ENCODE assay signal across 26 cellular contexts in genomic region chr12:50119387-50119786, GRCh38. TPM values are rescaled to one million over a fixed set of nuclear protein-coding genes. Genes with fewer than 3 reads are reported as not detected.
"Had no signal": no experiment of that assay in that cellular context is flagged by ENCODE, and none has a peak within 500 bp of the region (broad histone marks: within the 10 kb centered on the region; RNA-seq: fewer than 3 reads in every experiment).

No MANE protein-coding gene starts in this region.

- H3K9me3 Mint-ChIP-seq: activated CD4-positive, alpha-beta T cell treated with anti-CD3 and anti-CD28 coated beads, Interleukin-2, amount 10 ng/mL, durations not matched to agents 7 days and 5 days; activated naive CD8-positive, alpha-beta T cell treated with anti-CD3 and anti-CD28 coated beads, Interleukin-2, amount 10 ng/mL, durations not matched to agents 7 days and 5 days; activated T-cell treated with anti-CD3 and anti-CD28 coated beads, Interleukin-2, amount 50 U/mL, for 24 hours; activated T-helper 2 cell treated with anti-CD3 and anti-CD28 coated beads, Interferon-gamma antibody, Interleukin-2, Interleukin-4, amounts not matched to agents 10 μg/mL and 5 μg/mL and 100 μg/mL, durations not matched to agents 14 hours and 24 hours and 36 hours; dendritic cell treated with granulocyte-macrophage colony-stimulating factor and Interleukin-4, amounts not matched to agents 40 ng/mL and 50 ng/mL, for 4 days; neural crest cell; stimulated activated memory B cell treated with anti-CD40 and anti-IgM and Interleukin-4, amounts not matched to agents 10 μg/mL and 1 μg/mL and 100 μg/mL, for 72 hours had no signal

- H3K27me3 ChIP-seq: heart left ventricle, right lobe of liver, upper lobe of left lung had no signal

- H3K4me3 ChIP-seq: heart left ventricle, lower lobe of right lung, right lobe of liver, smooth muscle cell, thoracic aorta, upper lobe of left lung had no signal

- H3K9me3 ChIP-seq: heart left ventricle, lower lobe of right lung, right lobe of liver, thoracic aorta, upper lobe of left lung had no signal

- H3K27me3 Mint-ChIP-seq: activated CD4-positive, alpha-beta T cell treated with anti-CD3 and anti-CD28 coated beads, Interleukin-2, amount 10 ng/mL, durations not matched to agents 7 days and 5 days; activated naive CD8-positive, alpha-beta T cell treated with anti-CD3 and anti-CD28 coated beads, Interleukin-2, amount 10 ng/mL, durations not matched to agents 7 days and 5 days; activated T-cell treated with anti-CD3 and anti-CD28 coated beads, Interleukin-2, amount 50 U/mL, for 24 hours; dendritic cell treated with granulocyte-macrophage colony-stimulating factor and Interleukin-4, amounts not matched to agents 40 ng/mL and 50 ng/mL, for 4 days; naive thymus-derived CD4-positive, alpha-beta T cell; stimulated activated memory B cell treated with anti-CD40 and anti-IgM and Interleukin-4, amounts not matched to agents 10 μg/mL and 1 μg/mL and 100 μg/mL, for 72 hours had no signal

- H3K4me1 ChIP-seq: right lobe of liver had no signal

- DNase-seq: activated CD4-positive, alpha-beta T cell treated with anti-CD3 and anti-CD28 coated beads, Interleukin-2, amount 10 ng/mL, durations not matched to agents 7 days and 5 days; activated CD8-positive, alpha-beta memory T cell treated with anti-CD3 and anti-CD28 coated beads for 24 hours; activated CD8-positive, alpha-beta memory T cell treated with anti-CD3 and anti-CD28 coated beads, Interleukin-2, amount 50 U/mL, for 4 hours; activated naive CD4-positive, alpha-beta T cell; activated naive CD8-positive, alpha-beta T cell treated with anti-CD3 and anti-CD28 coated beads, Interleukin-2, amount 10 ng/mL, durations not matched to agents 7 days and 5 days; activated T-cell treated with anti-CD3 and anti-CD28 coated beads, Interleukin-2, amount 50 U/mL, for 24 hours; amygdala; effector CD4-positive, alpha-beta T cell; heart left ventricle; left cardiac atrium; lower lobe of right lung; mesendoderm; naive thymus-derived CD4-positive, alpha-beta T cell; occipital lobe; right lobe of liver; stimulated activated CD4-positive, alpha-beta T cell treated with anti-CD3 and anti-CD28 coated beads, Interleukin-15, amount 100 ng/mL, for 24 hours; upper lobe of left lung had no signal

- H3K27ac Mint-ChIP-seq: activated CD4-positive, alpha-beta T cell treated with anti-CD3 and anti-CD28 coated beads, Interleukin-2, amount 10 ng/mL, durations not matched to agents 7 days and 5 days; activated naive CD8-positive, alpha-beta T cell treated with anti-CD3 and anti-CD28 coated beads, Interleukin-2, amount 10 ng/mL, durations not matched to agents 7 days and 5 days; activated T-helper 2 cell treated with anti-CD3 and anti-CD28 coated beads, Interferon-gamma antibody, Interleukin-2, Interleukin-4, amounts not matched to agents 10 μg/mL and 5 μg/mL and 100 μg/mL, durations not matched to agents 14 hours and 24 hours and 36 hours; dendritic cell treated with granulocyte-macrophage colony-stimulating factor and Interleukin-4, amounts not matched to agents 40 ng/mL and 50 ng/mL, for 4 days; stimulated activated memory B cell treated with anti-CD40 and anti-IgM and Interleukin-4, amounts not matched to agents 10 μg/mL and 1 μg/mL and 100 μg/mL, for 72 hours had no signal

- H3K4me2 ChIP-seq: smooth muscle cell had no signal

- H3K4me3 Mint-ChIP-seq: activated CD4-positive, alpha-beta T cell treated with anti-CD3 and anti-CD28 coated beads, Interleukin-2, amount 10 ng/mL, durations not matched to agents 7 days and 5 days; activated naive CD8-positive, alpha-beta T cell treated with anti-CD3 and anti-CD28 coated beads, Interleukin-2, amount 10 ng/mL, durations not matched to agents 7 days and 5 days; activated T-cell treated with anti-CD3 and anti-CD28 coated beads, Interleukin-2, amount 50 U/mL, for 24 hours; dendritic cell treated with granulocyte-macrophage colony-stimulating factor and Interleukin-4, amounts not matched to agents 40 ng/mL and 50 ng/mL, for 4 days; neural crest cell; stimulated activated memory B cell treated with anti-CD40 and anti-IgM and Interleukin-4, amounts not matched to agents 10 μg/mL and 1 μg/mL and 100 μg/mL, for 72 hours had no signal

- H3K27ac ChIP-seq: lower lobe of right lung, right lobe of liver, thoracic aorta, upper lobe of left lung, VCaP had no signal

RNA-seq across cellular contexts. Expression of gene GPD1, which starts 15.6 kb away (rescaled TPM):
- total RNA-seq: epithelial cell of proximal tubule, fibroblast of villous mesenchyme, smooth muscle cell had no signal
- polyA plus RNA-seq: naive thymus-derived CD4-positive, alpha-beta T cell had no signal
